Comparison of ENCODE assay signal across 1 cellular context in the genomic region with DNA sequence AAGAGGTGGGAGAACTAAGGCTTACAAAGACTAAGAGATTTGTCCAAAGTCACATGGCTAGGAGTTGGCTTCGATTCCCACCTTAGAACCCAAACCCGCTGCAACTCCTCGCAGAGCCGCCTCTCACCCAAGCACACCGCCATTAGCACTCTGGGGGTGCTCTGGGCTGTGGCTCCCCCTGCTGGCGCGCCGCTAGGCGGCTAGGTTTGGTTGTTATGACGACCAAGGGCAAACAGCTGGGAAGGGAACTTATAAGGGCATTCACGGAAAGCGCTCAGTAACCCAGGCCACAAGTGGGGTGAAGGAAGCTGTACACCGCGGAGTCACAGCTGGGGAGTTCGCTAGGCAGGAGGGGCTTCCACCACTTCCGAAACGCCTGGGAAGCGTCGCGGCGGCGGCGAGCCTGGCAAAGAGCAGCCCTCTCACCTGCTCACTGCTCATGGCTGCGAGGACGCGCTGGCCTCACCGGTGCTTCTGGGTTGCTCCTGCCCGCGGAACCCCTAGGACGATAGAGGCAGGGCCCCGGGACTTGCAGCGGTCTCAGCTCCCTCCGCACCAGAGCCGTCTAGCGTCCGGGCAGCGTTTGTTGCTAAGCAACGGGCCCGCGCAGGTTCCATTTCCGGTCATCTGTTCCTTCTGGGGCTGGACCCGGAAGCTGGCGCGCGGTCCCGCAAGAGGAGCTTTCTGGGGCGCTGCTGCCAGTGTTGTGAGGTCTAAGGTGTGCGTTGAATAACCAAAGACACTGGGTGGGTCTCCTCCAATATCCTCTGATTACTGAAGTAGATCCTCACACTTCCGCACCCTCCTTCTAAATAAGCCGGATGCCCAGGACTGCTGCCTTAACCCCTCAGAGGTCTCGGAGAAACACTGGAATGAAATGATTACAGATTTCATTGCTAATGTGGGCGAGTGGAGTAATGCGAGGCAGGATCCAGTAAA.
TF ChIP-seq lines count a peak whose summit lies in the region.

A gene (minus strand): TSS at position 567 of the 939 bp plus-strand sequence. CDS start 126 bp downstream, at position 441.

TF ChIP-seq in HepG2, 621 proteins besides CTCF, POLR2A, EP300 and RAD21 (continued from another document and continues in another):
- TF ChIP-seq, protein P1, sequence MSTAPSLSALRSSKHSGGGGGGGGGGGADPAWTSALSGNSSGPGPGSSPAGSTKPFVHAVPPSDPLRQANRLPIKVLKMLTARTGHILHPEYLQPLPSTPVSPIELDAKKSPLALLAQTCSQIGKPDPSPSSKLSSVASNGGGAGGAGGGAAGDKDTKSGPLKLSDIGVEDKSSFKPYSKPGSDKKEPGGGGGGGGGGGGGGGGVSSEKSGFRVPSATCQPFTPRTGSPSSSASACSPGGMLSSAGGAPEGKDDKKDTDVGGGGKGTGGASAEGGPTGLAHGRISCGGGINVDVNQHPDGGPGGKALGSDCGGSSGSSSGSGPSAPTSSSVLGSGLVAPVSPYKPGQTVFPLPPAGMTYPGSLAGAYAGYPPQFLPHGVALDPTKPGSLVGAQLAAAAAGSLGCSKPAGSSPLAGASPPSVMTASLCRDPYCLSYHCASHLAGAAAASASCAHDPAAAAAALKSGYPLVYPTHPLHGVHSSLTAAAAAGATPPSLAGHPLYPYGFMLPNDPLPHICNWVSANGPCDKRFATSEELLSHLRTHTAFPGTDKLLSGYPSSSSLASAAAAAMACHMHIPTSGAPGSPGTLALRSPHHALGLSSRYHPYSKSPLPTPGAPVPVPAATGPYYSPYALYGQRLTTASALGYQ (CRISPR knock-in tag; IDR thresholded peaks at IDR 0.05): peak; percentile 15; the same call in 1 of the 2 replicates
- TF ChIP-seq, protein P2, sequence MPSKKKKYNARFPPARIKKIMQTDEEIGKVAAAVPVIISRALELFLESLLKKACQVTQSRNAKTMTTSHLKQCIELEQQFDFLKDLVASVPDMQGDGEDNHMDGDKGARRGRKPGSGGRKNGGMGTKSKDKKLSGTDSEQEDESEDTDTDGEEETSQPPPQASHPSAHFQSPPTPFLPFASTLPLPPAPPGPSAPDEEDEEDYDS (CRISPR knock-in tag; IDR thresholded peaks at IDR 0.05): peak; percentile 51; the same call in 1 of the 2 replicates
- TF ChIP-seq PRMT3 (CRISPR knock-in tag; IDR thresholded peaks at IDR 0.05; ENCODE audit: borderline replicate concordance, low read depth): no peak; the same call in 1 of the 2 replicates
- no peak; the same call in 1 of the 2 replicates for TF ChIP-seq ZNF180 (CRISPR knock-in tag; IDR thresholded peaks at IDR 0.05; ENCODE audit: borderline replicate concordance, low read depth)
- no peak for TF ChIP-seq ZNF460 (CRISPR knock-in tag; IDR thresholded peaks at IDR 0.05; ENCODE audit: borderline replicate concordance)
- TF ChIP-seq SP5 (CRISPR knock-in tag; IDR thresholded peaks at IDR 0.05; ENCODE audit: borderline replicate concordance, low read depth): no peak
- TF ChIP-seq ARID2 (CRISPR knock-in tag; IDR thresholded peaks at IDR 0.05; ENCODE audit: borderline replicate concordance): no peak
- TF ChIP-seq ZNF136 (CRISPR knock-in tag; IDR thresholded peaks at IDR 0.05; ENCODE audit: low read depth): no peak
- TF ChIP-seq FOXK2 (IDR thresholded peaks at IDR 0.05): no peak
- TF ChIP-seq ZNF670 (CRISPR knock-in tag; IDR thresholded peaks at IDR 0.05; ENCODE audit: borderline replicate concordance): no peak
- TF ChIP-seq GPN1 (CRISPR knock-in tag; IDR thresholded peaks at IDR 0.05; ENCODE audit: borderline replicate concordance): no peak
- TF ChIP-seq, protein P3, sequence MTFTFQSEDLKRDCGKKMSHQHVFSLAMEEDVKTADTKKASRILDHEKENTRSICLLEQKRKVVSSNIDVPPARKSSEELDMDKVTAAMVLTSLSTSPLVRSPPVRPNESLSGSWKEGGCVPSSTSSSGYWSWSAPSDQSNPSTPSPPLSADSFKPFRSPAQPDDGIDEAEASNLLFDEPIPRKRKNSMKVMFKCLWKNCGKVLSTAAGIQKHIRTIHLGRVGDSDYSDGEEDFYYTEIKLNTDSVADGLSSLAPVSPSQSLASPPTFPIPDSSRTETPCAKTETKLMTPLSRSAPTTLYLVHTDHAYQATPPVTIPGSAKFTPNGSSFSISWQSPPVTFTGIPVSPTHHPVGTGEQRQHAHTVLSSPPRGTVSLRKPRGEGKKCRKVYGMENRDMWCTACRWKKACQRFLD (CRISPR knock-in tag; IDR thresholded peaks at IDR 0.05; ENCODE audit: borderline replicate concordance): peak; percentile 92
- no peak for TF ChIP-seq NFIB (CRISPR knock-in tag; IDR thresholded peaks at IDR 0.05; ENCODE audit: borderline replicate concordance)
- TF ChIP-seq ZFX (CRISPR knock-in tag; IDR thresholded peaks at IDR 0.05; ENCODE audit: low read depth): no peak
- no peak for TF ChIP-seq PLRG1 (conservative IDR thresholded peaks at IDR 0.05)
- no peak for TF ChIP-seq NFE2L2 (IDR thresholded peaks at IDR 0.05; ENCODE audit: low read length)
- 0 out of 2 replicates have a peak, but pooled peaks have one; percentile 12 for TF ChIP-seq ZNF232 (CRISPR knock-in tag; IDR thresholded peaks at IDR 0.05; ENCODE audit: borderline replicate concordance)
- no peak for TF ChIP-seq NFRKB (IDR thresholded peaks at IDR 0.05)
- no peak for TF ChIP-seq ZNF549 (CRISPR knock-in tag; IDR thresholded peaks at IDR 0.05)
- TF ChIP-seq, protein P4, sequence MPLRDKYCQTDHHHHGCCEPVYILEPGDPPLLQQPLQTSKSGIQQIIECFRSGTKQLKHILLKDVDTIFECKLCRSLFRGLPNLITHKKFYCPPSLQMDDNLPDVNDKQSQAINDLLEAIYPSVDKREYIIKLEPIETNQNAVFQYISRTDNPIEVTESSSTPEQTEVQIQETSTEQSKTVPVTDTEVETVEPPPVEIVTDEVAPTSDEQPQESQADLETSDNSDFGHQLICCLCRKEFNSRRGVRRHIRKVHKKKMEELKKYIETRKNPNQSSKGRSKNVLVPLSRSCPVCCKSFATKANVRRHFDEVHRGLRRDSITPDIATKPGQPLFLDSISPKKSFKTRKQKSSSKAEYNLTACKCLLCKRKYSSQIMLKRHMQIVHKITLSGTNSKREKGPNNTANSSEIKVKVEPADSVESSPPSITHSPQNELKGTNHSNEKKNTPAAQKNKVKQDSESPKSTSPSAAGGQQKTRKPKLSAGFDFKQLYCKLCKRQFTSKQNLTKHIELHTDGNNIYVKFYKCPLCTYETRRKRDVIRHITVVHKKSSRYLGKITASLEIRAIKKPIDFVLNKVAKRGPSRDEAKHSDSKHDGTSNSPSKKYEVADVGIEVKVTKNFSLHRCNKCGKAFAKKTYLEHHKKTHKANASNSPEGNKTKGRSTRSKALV (CRISPR knock-in tag; IDR thresholded peaks at IDR 0.05): no peak
- no peak for TF ChIP-seq ZBTB3 (CRISPR knock-in tag; IDR thresholded peaks at IDR 0.05; ENCODE audit: borderline replicate concordance, low read depth)
- peak; percentile 92 for TF ChIP-seq ZNF225 (CRISPR knock-in tag; IDR thresholded peaks at IDR 0.05)
- no peak for TF ChIP-seq HOXA7 (CRISPR knock-in tag; IDR thresholded peaks at IDR 0.05)
- peak; percentile 42 for TF ChIP-seq FOXO1 (CRISPR knock-in tag; IDR thresholded peaks at IDR 0.05)
- TF ChIP-seq FOXK1 (CRISPR knock-in tag; IDR thresholded peaks at IDR 0.05; ENCODE audit: borderline replicate concordance, low read depth): peak; percentile 47; the same call in 1 of the 2 replicates
- TF ChIP-seq, protein P5, sequence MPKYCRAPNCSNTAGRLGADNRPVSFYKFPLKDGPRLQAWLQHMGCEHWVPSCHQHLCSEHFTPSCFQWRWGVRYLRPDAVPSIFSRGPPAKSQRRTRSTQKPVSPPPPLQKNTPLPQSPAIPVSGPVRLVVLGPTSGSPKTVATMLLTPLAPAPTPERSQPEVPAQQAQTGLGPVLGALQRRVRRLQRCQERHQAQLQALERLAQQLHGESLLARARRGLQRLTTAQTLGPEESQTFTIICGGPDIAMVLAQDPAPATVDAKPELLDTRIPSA (CRISPR knock-in tag; IDR thresholded peaks at IDR 0.05; ENCODE audit: borderline replicate concordance): no peak
- no peak for TF ChIP-seq ZC3H4 (CRISPR knock-in tag; IDR thresholded peaks at IDR 0.05; ENCODE audit: borderline replicate concordance)
- TF ChIP-seq CAMTA2 (CRISPR knock-in tag; IDR thresholded peaks at IDR 0.05; ENCODE audit: borderline replicate concordance): 0 out of 2 replicates have a peak, but pooled peaks have one; percentile 20
- TF ChIP-seq SMC3 (IDR thresholded peaks at IDR 0.05; ENCODE audit: low read length): no peak
- no peak for TF ChIP-seq SOX13 (IDR thresholded peaks at IDR 0.05)
- TF ChIP-seq SOX13 (CRISPR knock-in tag; conservative IDR thresholded peaks at IDR 0.05 in 1 of 2, IDR thresholded peaks at IDR 0.05 in 1 of 2): no peak
- TF ChIP-seq NFYB (CRISPR knock-in tag; IDR thresholded peaks at IDR 0.05): no peak
- no peak for TF ChIP-seq EZH2 (conservative IDR thresholded peaks at IDR 0.05; ENCODE audit: low read depth, low read length)
- TF ChIP-seq, protein P6, sequence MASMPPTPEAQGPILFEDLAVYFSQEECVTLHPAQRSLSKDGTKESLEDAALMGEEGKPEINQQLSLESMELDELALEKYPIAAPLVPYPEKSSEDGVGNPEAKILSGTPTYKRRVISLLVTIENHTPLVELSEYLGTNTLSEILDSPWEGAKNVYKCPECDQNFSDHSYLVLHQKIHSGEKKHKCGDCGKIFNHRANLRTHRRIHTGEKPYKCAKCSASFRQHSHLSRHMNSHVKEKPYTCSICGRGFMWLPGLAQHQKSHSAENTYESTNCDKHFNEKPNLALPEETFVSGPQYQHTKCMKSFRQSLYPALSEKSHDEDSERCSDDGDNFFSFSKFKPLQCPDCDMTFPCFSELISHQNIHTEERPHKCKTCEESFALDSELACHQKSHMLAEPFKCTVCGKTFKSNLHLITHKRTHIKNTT (CRISPR knock-in tag; IDR thresholded peaks at IDR 0.05): no peak
- TF ChIP-seq, protein P7, sequence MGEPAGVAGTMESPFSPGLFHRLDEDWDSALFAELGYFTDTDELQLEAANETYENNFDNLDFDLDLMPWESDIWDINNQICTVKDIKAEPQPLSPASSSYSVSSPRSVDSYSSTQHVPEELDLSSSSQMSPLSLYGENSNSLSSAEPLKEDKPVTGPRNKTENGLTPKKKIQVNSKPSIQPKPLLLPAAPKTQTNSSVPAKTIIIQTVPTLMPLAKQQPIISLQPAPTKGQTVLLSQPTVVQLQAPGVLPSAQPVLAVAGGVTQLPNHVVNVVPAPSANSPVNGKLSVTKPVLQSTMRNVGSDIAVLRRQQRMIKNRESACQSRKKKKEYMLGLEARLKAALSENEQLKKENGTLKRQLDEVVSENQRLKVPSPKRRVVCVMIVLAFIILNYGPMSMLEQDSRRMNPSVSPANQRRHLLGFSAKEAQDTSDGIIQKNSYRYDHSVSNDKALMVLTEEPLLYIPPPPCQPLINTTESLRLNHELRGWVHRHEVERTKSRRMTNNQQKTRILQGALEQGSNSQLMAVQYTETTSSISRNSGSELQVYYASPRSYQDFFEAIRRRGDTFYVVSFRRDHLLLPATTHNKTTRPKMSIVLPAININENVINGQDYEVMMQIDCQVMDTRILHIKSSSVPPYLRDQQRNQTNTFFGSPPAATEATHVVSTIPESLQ (CRISPR knock-in tag; conservative IDR thresholded peaks at IDR 0.05): no peak
- no peak for TF ChIP-seq ZMAT3 (CRISPR knock-in tag; conservative IDR thresholded peaks at IDR 0.05)
- TF ChIP-seq ZNF260 (CRISPR knock-in tag; IDR thresholded peaks at IDR 0.05; ENCODE audit: borderline replicate concordance, low read depth): no peak
- TF ChIP-seq MXI1 (IDR thresholded peaks at IDR 0.05; ENCODE audit: borderline replicate concordance, low read depth, low read length): peak; percentile 73; the same call in 2 of the 3 replicates
- no peak for TF ChIP-seq KLF13 (CRISPR knock-in tag; IDR thresholded peaks at IDR 0.05)
- TF ChIP-seq MIXL1 (CRISPR knock-in tag; IDR thresholded peaks at IDR 0.05): peak; percentile 60; the same call in 1 of the 2 replicates
- TF ChIP-seq FOXP1 (IDR thresholded peaks at IDR 0.05): no peak
- TF ChIP-seq FOXP1 (CRISPR knock-in tag; IDR thresholded peaks at IDR 0.05): no peak
- no peak for TF ChIP-seq MAFG (CRISPR knock-in tag; IDR thresholded peaks at IDR 0.05)
- TF ChIP-seq ZNF205 (CRISPR knock-in tag; IDR thresholded peaks at IDR 0.05): 0 out of 2 replicates have a peak, but pooled peaks have one; percentile 29
- TF ChIP-seq BRD4 (CRISPR knock-in tag; IDR thresholded peaks at IDR 0.05): 0 out of 2 replicates have a peak, but pooled peaks have one; percentile 1
- TF ChIP-seq PPARG (CRISPR knock-in tag; conservative IDR thresholded peaks at IDR 0.05): no peak
- peak; percentile 50; the same call in 1 of the 2 replicates for TF ChIP-seq NFKB2 (CRISPR knock-in tag; IDR thresholded peaks at IDR 0.05; ENCODE audit: borderline replicate concordance)
- TF ChIP-seq ZSCAN25 (CRISPR knock-in tag; IDR thresholded peaks at IDR 0.05): no peak; the same call in 1 of the 2 replicates
- no peak for TF ChIP-seq ZNF850 (CRISPR knock-in tag; conservative IDR thresholded peaks at IDR 0.05)
- peak; percentile 73; the same call in 1 of the 2 replicates for TF ChIP-seq RXRA (CRISPR knock-in tag; IDR thresholded peaks at IDR 0.05)
- no peak for TF ChIP-seq SRSF9 (IDR thresholded peaks at IDR 0.05; ENCODE audit: borderline replicate concordance, insufficient read depth, low read depth, low read length, poor library complexity, severe bottlenecking)
